9 cellular contexts compared by ENCODE assay signal in the genomic region with DNA sequence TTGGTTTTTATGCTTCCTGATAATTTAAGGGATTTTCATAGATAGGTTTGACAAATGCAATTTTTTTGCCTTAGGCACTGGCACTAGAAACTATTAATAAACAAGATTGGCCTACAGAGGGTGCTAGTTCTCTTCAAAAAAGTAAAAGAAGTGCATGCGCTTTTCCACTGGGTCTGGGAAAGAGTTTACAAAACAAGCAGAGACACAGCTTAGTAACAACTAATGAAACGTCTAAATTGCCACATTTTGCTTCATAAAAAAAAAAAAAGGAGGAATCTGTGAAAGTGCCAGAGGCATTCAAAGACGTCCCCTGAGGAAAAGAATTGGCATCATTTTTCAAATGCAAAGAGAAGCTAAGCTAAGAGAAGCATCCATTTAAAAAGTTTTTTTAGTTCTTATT. TPM values are rescaled to one million over a fixed set of nuclear protein-coding genes. Genes with fewer than 3 reads are reported as not detected.
DNase-seq lines count a peak whose midpoint lies in the region; ATAC-seq and TF ChIP-seq lines count a peak whose summit lies in the region.
"Had no signal": no experiment of that assay in that cellular context is flagged by ENCODE, and none has a peak within 500 bp of the region (broad histone marks: within the 10 kb centered on the region; RNA-seq: fewer than 3 reads in every experiment).

No MANE protein-coding gene starts in this region.

- peak overlapping the region; percentile 29; the same call in 1 of the 2 replicates for H3K9ac ChIP-seq in GM23248

- no peaks in the 10 kb centered on the region for H3K79me2 ChIP-seq in GM23248 (ENCODE audit: insufficient read depth)

- H3K27me3 ChIP-seq in GM23248 (replicated peaks; ENCODE audit: insufficient read depth) (no peaks in the 10 kb centered on the region), esophagus squamous epithelium (no peaks in the 10 kb centered on the region)

- H3K4me1 ChIP-seq in GM23248 (ENCODE audit: insufficient read depth) (peaks cover 7% of the 10 kb centered on the region), esophagus squamous epithelium (peaks cover 5 to 26% (median 12%) of the 10 kb centered on the region in 3 donors)

- H3K27ac ChIP-seq in GM23248 (no peak overlapping the region), esophagus squamous epithelium (peak overlapping the region; percentile 18 to 70 (median 54))

- no peak for TF ChIP-seq POLR2A in esophagus squamous epithelium (IDR thresholded peaks at IDR 0.05)

- H3K27ac Mint-ChIP-seq in T-cell (peak overlapping the region in 1 of 2 donors; percentile 25), nephron (peak overlapping the region; percentile 11 to 23 (median 21))

- peak in 5 of 6 experiments; percentile 56 to 71 (median 59) for TF ChIP-seq CTCF in esophagus squamous epithelium (IDR thresholded peaks at IDR 0.05)
- TF ChIP-seq CTCF in nephron (IDR thresholded peaks at IDR 0.05; ENCODE audit: unreplicated experiment in 3 of 3), result peak; percentile 49 to 69 (median 60)

- H3K4me1 Mint-ChIP-seq in T-cell (peaks cover 10 to 13% (median 10%) of the 10 kb centered on the region in 3 donors), nephron (peaks cover 18% of the 10 kb centered on the region)

- in situ Hi-C loops in GM23248 (cut with MboI), result loop anchor here (10.0 to 25.0 kb wide), 2 partner anchors 407 to 1125 kb away; no protein-coding TSS in a partner anchor

- no peak overlapping the region for H3K4me2 ChIP-seq in GM23248 (ENCODE audit: unreplicated experiment)

- H3F3A ChIP-seq in GM23248 (ENCODE audit: insufficient read depth), result peaks cover 3% of the 10 kb centered on the region; the same call in 1 of the 2 replicates

- H3K9me3 Mint-ChIP-seq in T-cell (no peaks in the 10 kb centered on the region), nephron (peaks cover 14% of the 10 kb centered on the region)

- DNase-seq in DMS53 treated with DMSO at 0.1 percent for 48 hours (lab: John Stamatoyannopoulos, UW; ENCODE audit: unreplicated experiment), result peak; percentile 79
- peak; percentile 89 for DNase-seq in GM23248
- peak; percentile 42 for DNase-seq in NCI-H146 treated with DMSO at 0.1 percent for 48 hours (lab: John Stamatoyannopoulos, UW; ENCODE audit: unreplicated experiment)
- peak in 2 of 34 experiments; percentile 15 to 24 for DNase-seq in T-cell
- no peak for DNase-seq in esophagus squamous epithelium (lab: John Stamatoyannopoulos, UW)
- no peak for DNase-seq in islet precursor cell

- H3K36me3 ChIP-seq in GM23248 (ENCODE audit: low read depth), result no peaks in the 10 kb centered on the region
- no peaks in the 10 kb centered on the region for H3K36me3 ChIP-seq in esophagus squamous epithelium

- H3K27me3 Mint-ChIP-seq in T-cell (no peaks in the 10 kb centered on the region), nephron (ENCODE audit: low read depth) (no peaks in the 10 kb centered on the region)
- H3K27me3 Mint-ChIP-seq: activated naive CD8-positive, alpha-beta T cell had no signal

- CTCF ChIA-PET in T-cell (lab: Charles Lee), result interaction anchor here (0.5 to 3.8 kb wide), 31 partner anchors 10 to 1605 kb away, joined by 3 to 26 read pairs (median 5); no protein-coding TSS in a partner anchor

- peak; percentile 56 to 78 (median 67) for ATAC-seq in T-cell (replicated peaks in 1 of 4)
- no peak for ATAC-seq in GM18520 (IDR thresholded peaks at IDR 0.05; ENCODE audit: unreplicated experiment)

- H3K9me3 ChIP-seq in GM23248 (ENCODE audit: low read depth) (no peaks in the 10 kb centered on the region), esophagus squamous epithelium (no peaks in the 10 kb centered on the region)

- H2AFZ ChIP-seq in GM23248, result peak overlapping the region; percentile 78

- H3K4me3 ChIP-seq in GM23248, result no peak overlapping the region
- H3K4me3 ChIP-seq in esophagus squamous epithelium, result no peak overlapping the region

- intact Hi-C loops in esophagus squamous epithelium (cut with DNase I), result loop anchor here (5.0 kb wide), 1 partner anchor 410 kb away; no protein-coding TSS in a partner anchor

- 5 to 6% methylated on average over 3 of the region's 3 CpGs for WGBS in GM23248 (ENCODE audit: low coverage in 1 of 2, low lambda C conversion rate in 2 of 2, missing lambda C conversion rate in 2 of 2), 2 experiments
- WGBS in esophagus squamous epithelium, 2 donors, result 1 to 4% methylated on average over 3 of the region's 3 CpGs

- H3K4me3 Mint-ChIP-seq in T-cell, result peak overlapping the region in 1 of 3 donors; percentile 49
- no peak overlapping the region for H3K4me3 Mint-ChIP-seq in nephron
- H3K4me3 Mint-ChIP-seq: activated naive CD8-positive, alpha-beta T cell had no signal

- POLR2A ChIA-PET in T-cell (lab: Charles Lee), result interaction anchor here in 1 of 2 donors (0.7 kb wide), 2 partner anchors 32 to 483 kb away, joined by 3 to 6 read pairs; no protein-coding TSS in a partner anchor

- no peaks in the 10 kb centered on the region for H3K9me2 ChIP-seq in GM23248 (ENCODE audit: insufficient read depth)

- H4K20me1 ChIP-seq in GM23248 (ENCODE audit: insufficient read depth), result no peaks in the 10 kb centered on the region

- H3K36me3 Mint-ChIP-seq in T-cell (no peaks in the 10 kb centered on the region), nephron (ENCODE audit: low read depth) (no peaks in the 10 kb centered on the region)
- H3K36me3 Mint-ChIP-seq: activated naive CD8-positive, alpha-beta T cell had no signal

RNA-seq across cellular contexts. Expression of a gene that starts 58.3 kb away (rescaled TPM):
- total RNA-seq in GM23248 (2014; rRNA removed; shearing (Covaris generic)), result 16.9 and 17.8 TPM in 2 replicates
- 55.7 and 56.4 TPM in 2 replicates for polyA plus RNA-seq in GM23248 (2016; fragmentation: Nextera tagmentation; extraction: Ambion mirVana)
- total RNA-seq in T-cell, result 10 to 100 TPM; 21.4 to 29.5 (median 23.5) TPM
- total RNA-seq in esophagus squamous epithelium, result 10 to 100 TPM; 17.2 to 58.1 (median 31.0) TPM

Comparison
In these comparisons a context has a peak if more than half of its experiments do, and no peak if none do; other contexts are left out.
1. DNase-seq: peak in DMS53 treated with DMSO at 0.1 percent for 48 hours (single experiment), GM23248 (single experiment) and NCI-H146 treated with DMSO at 0.1 percent for 48 hours (single experiment); none in esophagus squamous epithelium (single experiment) and islet precursor cell (single experiment).